16 cellular contexts compared by ENCODE assay signal in the genomic region with DNA sequence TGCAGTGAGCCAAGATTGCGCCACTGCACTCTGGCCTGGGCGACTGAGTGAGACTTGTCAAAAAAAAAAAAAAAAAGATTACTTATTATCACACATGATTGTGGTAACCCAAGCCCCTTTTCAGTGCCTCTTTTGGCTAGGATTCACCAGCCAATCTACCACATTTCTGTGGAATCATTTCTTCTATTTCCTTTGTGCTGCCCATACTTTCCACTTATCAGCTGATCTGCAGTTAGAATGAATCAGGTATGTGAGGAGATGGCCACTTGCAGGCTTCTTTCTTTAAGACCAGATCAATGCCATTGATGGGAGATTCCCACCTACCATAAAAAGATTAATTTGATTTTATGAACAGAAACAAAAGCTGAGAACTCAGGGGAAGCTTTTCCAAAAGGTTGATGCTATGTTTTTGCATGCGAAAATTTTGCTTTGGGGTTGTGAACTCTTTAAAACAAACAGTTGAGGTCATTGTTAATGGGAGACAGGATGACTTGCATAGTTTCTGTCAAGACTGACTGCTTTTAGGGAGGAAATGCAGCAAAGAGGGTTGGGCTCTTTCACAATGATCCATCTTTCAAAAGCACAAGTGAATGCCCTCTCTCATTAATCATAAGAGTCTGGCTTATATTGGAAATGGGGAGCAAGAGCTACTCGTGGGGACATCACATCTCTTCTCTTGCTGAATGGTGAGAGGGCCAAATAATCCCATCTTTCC.
DNase-seq lines count a peak whose midpoint lies in the region; ATAC-seq, FAIRE-seq and TF ChIP-seq lines count a peak whose summit lies in the region.
"Had no signal": no experiment of that assay in that cellular context is flagged by ENCODE, and none has a peak within 500 bp of the region (broad histone marks: within the 10 kb centered on the region; RNA-seq: fewer than 3 reads in every experiment).

No MANE protein-coding gene starts in this region.

- no peaks in the 10 kb centered on the region for H3K4me1 ChIP-seq in K562 (replicated peaks in 1 of 2; ENCODE audit: control insufficient read depth in 2 of 2, insufficient read depth in 2 of 2, low read length in 2 of 2)
- H3K4me1 ChIP-seq: spleen, suprapubic skin had no signal

- POLR2A ChIA-PET in K562 (lab: Yijun Ruan, JAX), result no interaction called here

- TF ChIP-seq CTCF in K562 (IDR thresholded peaks at IDR 0.05 in 2 of 3, conservative IDR thresholded peaks at IDR 0.05 in 1 of 3; ENCODE audit: insufficient read depth in 2 of 3, low read depth in 1 of 3, low read length in 3 of 3) (no peak), foreskin fibroblast (IDR thresholded peaks at IDR 0.05; ENCODE audit: low read depth, low read length) (no peak)

- no peaks in the 10 kb centered on the region for H3K9me3 ChIP-seq in K562 (replicated peaks; ENCODE audit: control insufficient read depth, insufficient read depth, low read depth, low read length)
- H3K9me3 ChIP-seq: spleen, suprapubic skin had no signal

- H3K4me3 ChIP-seq in K562, result no peak overlapping the region
- no peak overlapping the region for H3K4me3 ChIP-seq in foreskin fibroblast (ENCODE audit: low read depth in 1 of 2, low read length in 2 of 2)
- H3K4me3 ChIP-seq: spleen, suprapubic skin had no signal

- FAIRE-seq in K562 (lab: Jason Lieb, UNC), result no peak
- FAIRE-seq: A204.1 had no signal

- H3K4me2 ChIP-seq in K562 (ENCODE audit: insufficient read depth, low read length), result no peak overlapping the region

- WGBS in K562 (ENCODE audit: insufficient coverage, low coverage, missing lambda C conversion rate), result 0% methylated on average over 2 of the region's 4 CpGs

- no peak for TF ChIP-seq RAD21 in K562 (CRISPR knock-in tag; conservative IDR thresholded peaks at IDR 0.05 in 1 of 2, IDR thresholded peaks at IDR 0.05 in 1 of 2)

- DNase-seq in A172 (ENCODE audit: low spot score), result peak; percentile 34
- DNase-seq in H4 (ENCODE audit: low spot score), result peak; percentile 82
- no peak for DNase-seq in K562 (ENCODE audit: extremely low read depth in 1 of 4, low spot score in 3 of 4)
- DNase-seq in foreskin fibroblast, result peak; percentile 48 to 71
- DNase-seq in RPMI8226, result no peak
- no peak for DNase-seq in NCI-H1048 (lab: John Stamatoyannopoulos, UW)
- DNase-seq: activated CD4-positive, alpha-beta T cell treated with anti-CD3 and anti-CD28 coated beads for 4 hours; DMS153; NCI-H1092; spleen; T-helper 1 cell had no signal

- H3K27ac ChIP-seq in K562 (ENCODE audit: extremely low read depth, low read depth, low read length), result no peak overlapping the region; the same call in 2 of the 3 replicates
- H3K27ac ChIP-seq: suprapubic skin had no signal

- no TSS peak for BruUV-seq in K562 (replicated peaks; lab: Mats Ljungman, UMichigan)

- no peaks in the 10 kb centered on the region for H3K9me1 ChIP-seq in K562 (ENCODE audit: control insufficient read depth, insufficient read depth, low read length)

- CTCF ChIA-PET in K562 (lab: Yijun Ruan, JAX; ENCODE audit: low intra/inter-chr PET ratio), result no interaction called here

- intact Hi-C loops in K562 (cut with micrococcal nuclease), result no loop called here

- no peak overlapping the region for H3K9ac ChIP-seq in K562 (ENCODE audit: insufficient read depth in 1 of 2, low read depth in 2 of 2, low read length in 2 of 2)

- TF ChIP-seq POLR2A in K562 (conservative IDR thresholded peaks at IDR 0.05), result no peak

- TF ChIP-seq EP300 in K562 (IDR thresholded peaks at IDR 0.05; ENCODE audit: low read length), result no peak

- H3K79me2 ChIP-seq in K562 (ENCODE audit: control insufficient read depth, insufficient read depth, low read length), result no peaks in the 10 kb centered on the region

- no peaks in the 10 kb centered on the region for H4K20me1 ChIP-seq in K562 (replicated peaks; ENCODE audit: control insufficient read depth, insufficient read depth, low read length)

- ATAC-seq in K562 (no peak), GM19324 (IDR thresholded peaks at IDR 0.05; ENCODE audit: low FRiP score, unreplicated experiment) (no peak), GM19023 (IDR thresholded peaks at IDR 0.05; ENCODE audit: unreplicated experiment) (no peak)
- ATAC-seq: activated T-helper 17 cell treated with anti-CD3 and anti-CD28 coated beads, Interleukin-2, amount 50 U/mL, for 72 hours had no signal

- no peaks in the 10 kb centered on the region for H3K36me3 ChIP-seq in K562 (ENCODE audit: control insufficient read depth, insufficient read depth, low read length)
- H3K36me3 ChIP-seq: spleen, suprapubic skin had no signal

- no peak overlapping the region for H2AFZ ChIP-seq in K562 (ENCODE audit: low read depth, low read length)

- H3K27me3 ChIP-seq in K562 (ENCODE audit: control insufficient read depth in 2 of 2, insufficient read depth in 2 of 2, low read length in 2 of 2), result no peaks in the 10 kb centered on the region; a peak in 1 of 5 replicates
- H3K27me3 ChIP-seq: spleen, suprapubic skin had no signal

- in situ Hi-C loops in K562 (cut with MboI), result no loop called here

TF ChIP-seq in K562, 482 proteins besides CTCF, POLR2A, EP300 and RAD21:
- TF ChIP-seq JUND (IDR thresholded peaks at IDR 0.05; ENCODE audit: borderline replicate concordance, low read depth, low read length), result no peak
- peak; percentile 66; the same call in 2 of the 3 replicates for TF ChIP-seq JUND (tag; IDR thresholded peaks at IDR 0.05; ENCODE audit: borderline replicate concordance, low read depth, low read length)
- peak; percentile 55; the same call in 1 of the 2 replicates for TF ChIP-seq NFE2 (IDR thresholded peaks at IDR 0.05; ENCODE audit: low read depth)
- TF ChIP-seq FOXA3 (CRISPR knock-in tag; conservative IDR thresholded peaks at IDR 0.05 in 1 of 2, IDR thresholded peaks at IDR 0.05 in 1 of 2), result peak in 1 of 2 experiments; percentile 67; a peak in 1 of 4 replicates
- peak; percentile 41; the same call in 1 of the 2 replicates for TF ChIP-seq C11orf30 (IDR thresholded peaks at IDR 0.05; ENCODE audit: low read depth)
- TF ChIP-seq, protein P1, sequence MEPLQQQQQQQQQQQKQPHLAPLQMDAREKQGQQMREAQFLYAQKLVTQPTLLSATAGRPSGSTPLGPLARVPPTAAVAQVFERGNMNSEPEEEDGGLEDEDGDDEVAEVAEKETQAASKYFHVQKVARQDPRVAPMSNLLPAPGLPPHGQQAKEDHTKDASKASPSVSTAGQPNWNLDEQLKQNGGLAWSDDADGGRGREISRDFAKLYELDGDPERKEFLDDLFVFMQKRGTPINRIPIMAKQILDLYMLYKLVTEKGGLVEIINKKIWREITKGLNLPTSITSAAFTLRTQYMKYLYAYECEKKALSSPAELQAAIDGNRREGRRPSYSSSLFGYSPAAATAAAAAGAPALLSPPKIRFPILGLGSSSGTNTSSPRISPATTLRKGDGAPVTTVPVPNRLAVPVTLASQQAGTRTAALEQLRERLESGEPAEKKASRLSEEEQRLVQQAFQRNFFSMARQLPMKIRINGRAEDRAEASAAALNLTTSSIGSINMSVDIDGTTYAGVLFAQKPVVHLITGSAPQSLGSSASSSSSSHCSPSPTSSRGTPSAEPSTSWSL (CRISPR knock-in tag; IDR thresholded peaks at IDR 0.05; ENCODE audit: borderline replicate concordance), result no peak
- TF ChIP-seq MAFG (tag; conservative IDR thresholded peaks at IDR 0.05), result peak; percentile 43
- TF ChIP-seq ZBTB9 (CRISPR knock-in tag; IDR thresholded peaks at IDR 0.05), result no peak
- TF ChIP-seq BRD4 (IDR thresholded peaks at IDR 0.05), result no peak
- TF ChIP-seq MTA2 (IDR thresholded peaks at IDR 0.05; ENCODE audit: low read depth), result no peak
- TF ChIP-seq, protein P2, sequence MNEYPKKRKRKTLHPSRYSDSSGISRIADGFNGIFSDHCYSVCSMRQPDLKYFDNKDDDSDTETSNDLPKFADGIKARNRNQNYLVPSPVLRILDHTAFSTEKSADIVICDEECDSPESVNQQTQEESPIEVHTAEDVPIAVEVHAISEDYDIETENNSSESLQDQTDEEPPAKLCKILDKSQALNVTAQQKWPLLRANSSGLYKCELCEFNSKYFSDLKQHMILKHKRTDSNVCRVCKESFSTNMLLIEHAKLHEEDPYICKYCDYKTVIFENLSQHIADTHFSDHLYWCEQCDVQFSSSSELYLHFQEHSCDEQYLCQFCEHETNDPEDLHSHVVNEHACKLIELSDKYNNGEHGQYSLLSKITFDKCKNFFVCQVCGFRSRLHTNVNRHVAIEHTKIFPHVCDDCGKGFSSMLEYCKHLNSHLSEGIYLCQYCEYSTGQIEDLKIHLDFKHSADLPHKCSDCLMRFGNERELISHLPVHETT (CRISPR knock-in tag; conservative IDR thresholded peaks at IDR 0.05 in 1 of 2, IDR thresholded peaks at IDR 0.05 in 1 of 2), result 0 out of 4 replicates have a peak, but pooled peaks of 1 of the 2 experiments have one; percentile 18

Comparison
In these comparisons a context has a peak if more than half of its experiments do, and no peak if none do; other contexts are left out.
1. DNase-seq: peak in A172 (single experiment), H4 (single experiment) and foreskin fibroblast (2 of 2); none in K562 (0 of 4), RPMI8226 (single experiment) and NCI-H1048 (single experiment).